Comparison of ENCODE assay signal across 9 cellular contexts in the genomic region with DNA sequence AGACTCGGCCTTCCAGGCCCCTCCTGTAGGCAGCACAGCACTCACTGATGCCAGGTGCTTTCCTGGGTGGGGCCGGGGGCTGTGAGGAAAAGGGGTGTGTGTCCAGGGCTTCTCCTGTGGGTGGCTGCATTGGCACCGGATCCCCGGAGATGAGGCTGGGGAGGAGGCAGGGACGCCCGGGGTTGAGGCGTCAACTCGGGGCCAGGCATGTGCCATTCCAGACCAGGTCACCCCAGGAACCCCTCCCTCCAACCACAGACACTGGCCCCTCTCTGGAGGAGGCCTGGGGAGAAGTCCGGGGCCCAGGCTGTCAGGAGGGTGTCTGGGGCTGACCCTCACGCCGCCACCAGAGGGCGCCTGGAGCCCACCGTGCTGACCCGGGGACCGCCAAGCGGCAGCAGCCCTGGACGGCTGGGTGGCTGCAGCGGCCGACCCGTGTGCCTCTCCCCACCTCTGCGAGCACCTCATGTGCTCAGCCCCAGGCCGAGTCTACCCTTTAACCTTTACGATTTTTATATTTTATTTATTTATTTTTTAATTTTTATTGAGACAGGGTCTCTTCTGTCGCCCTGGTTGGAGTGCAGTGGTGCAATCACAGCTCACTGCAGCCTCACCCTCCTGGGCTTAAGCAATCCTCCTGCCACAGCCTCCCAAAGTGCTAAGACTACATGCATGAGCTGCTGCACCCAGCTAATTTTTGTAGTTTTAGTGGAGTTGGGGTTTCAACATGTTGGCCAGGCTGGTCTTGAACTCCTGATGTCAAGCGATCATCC. TPM values are rescaled to one million over a fixed set of nuclear protein-coding genes. Genes with fewer than 3 reads are reported as not detected.
DNase-seq lines count a peak whose midpoint lies in the region; ATAC-seq, FAIRE-seq and TF ChIP-seq lines count a peak whose summit lies in the region.
"Had no signal": no experiment of that assay in that cellular context is flagged by ENCODE, and none has a peak within 500 bp of the region (broad histone marks: within the 10 kb centered on the region; RNA-seq: fewer than 3 reads in every experiment).

No MANE protein-coding gene starts in this region.

- ATAC-seq in activated naive CD8-positive, alpha-beta T cell treated with anti-CD3 and anti-CD28 coated beads, Interleukin-2, amount 10 ng/mL, durations not matched to agents 7 days and 5 days (ENCODE audit: low read depth), result peak; percentile 66
- ATAC-seq in Right ventricle myocardium inferior, result peak; percentile 66
- peak; percentile 70 to 80 (median 75) for ATAC-seq in psoas muscle
- ATAC-seq in HG02852 (IDR thresholded peaks at IDR 0.05; ENCODE audit: unreplicated experiment), result no peak
- ATAC-seq in GM18505 (IDR thresholded peaks at IDR 0.05; ENCODE audit: unreplicated experiment), result no peak

- no peaks in the 10 kb centered on the region for H3K9me3 Mint-ChIP-seq in Calu3 (ENCODE audit: low read depth, unreplicated experiment)
- no peaks in the 10 kb centered on the region for H3K9me3 Mint-ChIP-seq in activated naive CD8-positive, alpha-beta T cell treated with anti-CD3 and anti-CD28 coated beads, Interleukin-2, amount 10 ng/mL, durations not matched to agents 7 days and 5 days

- no peak overlapping the region for H3K27ac Mint-ChIP-seq in Calu3 (ENCODE audit: unreplicated experiment)
- no peak overlapping the region for H3K27ac Mint-ChIP-seq in activated naive CD8-positive, alpha-beta T cell treated with anti-CD3 and anti-CD28 coated beads, Interleukin-2, amount 10 ng/mL, durations not matched to agents 7 days and 5 days

- FAIRE-seq in HTR-8/SVneo (lab: Jason Lieb, UNC), result no peak

- POLR2A ChIA-PET in activated naive CD8-positive, alpha-beta T cell treated with anti-CD3 and anti-CD28 coated beads, Interleukin-2, amount 10 ng/mL, durations not matched to agents 7 days and 5 days (lab: Charles Lee), result interaction anchor here (1.0 to 1.2 kb wide), 2 partner anchors 29 to 74 kb away, joined by 4 to 5 read pairs; partner anchors contain the start of gene CIAO3

- 12 to 19% (median 12%) methylated on average over 19 to 25 of the region's 25 CpGs for WGBS in psoas muscle, 3 donors

- peak; percentile 94 for DNase-seq in Calu3
- DNase-seq in HTR-8/SVneo (ENCODE audit: insufficient read length, low spot score), result peak; percentile 84
- DNase-seq in T follicular helper cell (ENCODE audit: low read depth), result peak; percentile 67
- DNase-seq in activated naive CD8-positive, alpha-beta T cell treated with anti-CD3 and anti-CD28 coated beads, Interleukin-2, amount 10 ng/mL, durations not matched to agents 7 days and 5 days, result peak; percentile 89
- peak; percentile 90 for DNase-seq in Right ventricle myocardium inferior (ENCODE audit: missing footprints)
- peak; percentile 80 to 91 for DNase-seq in psoas muscle

- no TSS peak for BruUV-seq in Calu3 (replicated peaks; lab: Mats Ljungman, UMichigan)

- H3K36me3 Mint-ChIP-seq in Calu3 (ENCODE audit: insufficient read depth, unreplicated experiment), result peaks cover 35% of the 10 kb centered on the region
- H3K36me3 Mint-ChIP-seq in activated naive CD8-positive, alpha-beta T cell treated with anti-CD3 and anti-CD28 coated beads, Interleukin-2, amount 10 ng/mL, durations not matched to agents 7 days and 5 days, result no peaks in the 10 kb centered on the region

- no peaks in the 10 kb centered on the region for H3K9me3 ChIP-seq in psoas muscle

- no peak for TF ChIP-seq POLR2A in GM18505 (IDR thresholded peaks at IDR 0.05; ENCODE audit: borderline replicate concordance, extremely low read depth, insufficient read depth, insufficient read length)

- intact Hi-C loops in Calu3 (cut with micrococcal nuclease; ENCODE audit: unreplicated experiment), result loop anchor here (5.0 kb wide), 1 partner anchor 76 kb away; the partner anchor contains the start of genes CHTF18 and RPUSD1
- intact Hi-C loops in Right ventricle myocardium inferior (cut with DNase I), result loop anchor here (1.0 to 2.0 kb wide), 2 partner anchors 73 to 344 kb away; no protein-coding TSS in a partner anchor
- intact Hi-C loops in psoas muscle (cut with DNase I), result loop anchor here (1.0 to 5.0 kb wide), 5 partner anchors 30 to 346 kb away; partner anchors contain the start of genes CHTF18 (in 1 of the 2) and RPUSD1 (in 1 of the 2)

- no peak overlapping the region for H3K27ac ChIP-seq in psoas muscle
- H3K27ac ChIP-seq: SK-N-MC had no signal

- H3K4me1 Mint-ChIP-seq in Calu3 (ENCODE audit: low read depth, unreplicated experiment), result peaks cover 14% of the 10 kb centered on the region
- H3K4me1 Mint-ChIP-seq in activated naive CD8-positive, alpha-beta T cell treated with anti-CD3 and anti-CD28 coated beads, Interleukin-2, amount 10 ng/mL, durations not matched to agents 7 days and 5 days, result peaks cover 4% of the 10 kb centered on the region

- peaks cover 50% of the 10 kb centered on the region for H3K27me3 Mint-ChIP-seq in Calu3 (ENCODE audit: unreplicated experiment)
- peaks cover 39% of the 10 kb centered on the region for H3K27me3 Mint-ChIP-seq in activated naive CD8-positive, alpha-beta T cell treated with anti-CD3 and anti-CD28 coated beads, Interleukin-2, amount 10 ng/mL, durations not matched to agents 7 days and 5 days

- peaks cover 0 to 45% (median 23%) of the 10 kb centered on the region in 3 donors for H3K27me3 ChIP-seq in psoas muscle (ENCODE audit: insufficient read depth in 3 of 3, low read length in 2 of 3)

- CTCF ChIA-PET in Calu3 (lab: Charles Lee), result interaction anchor here (0.9 to 1.4 kb wide), 9 partner anchors 10 to 346 kb away, joined by 3 to 9 read pairs (median 4); partner anchors contain the start of genes ANTKMT, CHTF18, CIAO3 and RPUSD1

- peaks cover 10% of the 10 kb centered on the region for H3K4me1 ChIP-seq in psoas muscle

- TF ChIP-seq CTCF in Calu3 (IDR thresholded peaks at IDR 0.05; ENCODE audit: unreplicated experiment), result peak; percentile 97
- TF ChIP-seq CTCF in psoas muscle (IDR thresholded peaks at IDR 0.05), result peak; percentile 95

- no peaks in the 10 kb centered on the region for H3K36me3 ChIP-seq in psoas muscle (ENCODE audit: insufficient read depth in 1 of 2, low read depth in 1 of 2)

- no peak overlapping the region for H3K4me3 ChIP-seq in psoas muscle
- H3K4me3 ChIP-seq: SK-N-MC had no signal

- no peak overlapping the region for H3K4me3 Mint-ChIP-seq in Calu3 (ENCODE audit: low read depth, unreplicated experiment)
- no peak overlapping the region for H3K4me3 Mint-ChIP-seq in activated naive CD8-positive, alpha-beta T cell treated with anti-CD3 and anti-CD28 coated beads, Interleukin-2, amount 10 ng/mL, durations not matched to agents 7 days and 5 days

RNA-seq across cellular contexts. Expression of gene METRN, which starts 3.2 kb away (rescaled TPM):
- total RNA-seq in Calu3 (2022) (51.7 and 61.5 TPM in 2 replicates), Right ventricle myocardium inferior (60.4 TPM), psoas muscle (10 to 100 TPM; 19.6 to 25.8 (median 22.8) TPM)
- 10 to 100 TPM; 10.0 to 12.4 TPM for total RNA-seq in activated naive CD8-positive, alpha-beta T cell treated with anti-CD3 and anti-CD28 coated beads, Interleukin-2, amount 10 ng/mL, durations not matched to agents 7 days and 5 days
- polyA plus RNA-seq in psoas muscle, result 10 to 100 TPM; 17.9 to 28.0 (median 27.4) TPM

RNA-seq across cellular contexts. Expression of gene FBXL16, which starts 6.1 kb away (rescaled TPM):
- total RNA-seq in Calu3 (2022), result 1.3 and 4.6 TPM in 2 replicates
- total RNA-seq in activated naive CD8-positive, alpha-beta T cell treated with anti-CD3 and anti-CD28 coated beads, Interleukin-2, amount 10 ng/mL, durations not matched to agents 7 days and 5 days, result 10 to 100 TPM; 15.9 to 21.8 TPM
- not detected for total RNA-seq in Right ventricle myocardium inferior
- total RNA-seq in psoas muscle, result under 1 TPM in 2 of 4 donors, not detected in 2; 0.08 TPM
- under 1 TPM; 0.04 to 0.16 (median 0.10) TPM for polyA plus RNA-seq in psoas muscle

RNA-seq across cellular contexts. Expression of gene ANTKMT, which starts 9.2 kb away (rescaled TPM):
- 49.6 and 57.2 TPM in 2 replicates for total RNA-seq in Calu3 (2022)
- total RNA-seq in activated naive CD8-positive, alpha-beta T cell treated with anti-CD3 and anti-CD28 coated beads, Interleukin-2, amount 10 ng/mL, durations not matched to agents 7 days and 5 days, result 10 to 100 TPM; 21.6 to 23.2 TPM
- 29.1 TPM for total RNA-seq in Right ventricle myocardium inferior
- total RNA-seq in psoas muscle, result 10 to 100 TPM; 30.9 to 45.6 (median 34.5) TPM
- 10 to 100 TPM; 16.1 to 56.0 (median 26.3) TPM for polyA plus RNA-seq in psoas muscle

RNA-seq across cellular contexts. Expression of gene CCDC78, which starts 14.5 kb away (rescaled TPM):
- 10.0 and 12.5 TPM in 2 replicates for total RNA-seq in Calu3 (2022)
- total RNA-seq in activated naive CD8-positive, alpha-beta T cell treated with anti-CD3 and anti-CD28 coated beads, Interleukin-2, amount 10 ng/mL, durations not matched to agents 7 days and 5 days, result 1 to 10 TPM; 5.8 to 6.1 TPM
- 0.49 TPM for total RNA-seq in Right ventricle myocardium inferior
- total RNA-seq in psoas muscle, result under 1 TPM in 1 of 4 donors, not detected in 3; 0.11 TPM
- polyA plus RNA-seq in psoas muscle, result under 1 TPM in 2 of 3 donors, not detected in 1; 0.12 to 0.16 TPM

RNA-seq across cellular contexts. Expression of gene HAGHL, which starts 15.2 kb away (rescaled TPM):
- total RNA-seq in Calu3 (2022) (11.7 and 12.8 TPM in 2 replicates), Right ventricle myocardium inferior (18.7 TPM), psoas muscle (1 to 10 TPM in 1 of 4 donors, under 1 TPM in 3; 0.42 to 1.6 (median 0.71) TPM)
- total RNA-seq in activated naive CD8-positive, alpha-beta T cell treated with anti-CD3 and anti-CD28 coated beads, Interleukin-2, amount 10 ng/mL, durations not matched to agents 7 days and 5 days, result 10 to 100 TPM; 25.8 to 34.2 TPM
- polyA plus RNA-seq in psoas muscle, result 1 to 10 TPM in 1 of 3 donors, under 1 TPM in 2; 0.38 to 4.4 (median 0.58) TPM

Comparison
In these comparisons a context has a peak if more than half of its experiments do, and no peak if none do; other contexts are left out.
1. ATAC-seq: peak in activated naive CD8-positive, alpha-beta T cell treated with anti-CD3 and anti-CD28 coated beads, Interleukin-2, amount 10 ng/mL, durations not matched to agents 7 days and 5 days (single experiment), Right ventricle myocardium inferior (single experiment) and psoas muscle (4 of 4); none in HG02852 (single experiment) and GM18505 (single experiment).
2. Peak in every context shown above with its lines, with median percentiles within 50 percentile points of each other: DNase-seq.